19 cellular contexts compared by ENCODE assay signal in the genomic region with DNA sequence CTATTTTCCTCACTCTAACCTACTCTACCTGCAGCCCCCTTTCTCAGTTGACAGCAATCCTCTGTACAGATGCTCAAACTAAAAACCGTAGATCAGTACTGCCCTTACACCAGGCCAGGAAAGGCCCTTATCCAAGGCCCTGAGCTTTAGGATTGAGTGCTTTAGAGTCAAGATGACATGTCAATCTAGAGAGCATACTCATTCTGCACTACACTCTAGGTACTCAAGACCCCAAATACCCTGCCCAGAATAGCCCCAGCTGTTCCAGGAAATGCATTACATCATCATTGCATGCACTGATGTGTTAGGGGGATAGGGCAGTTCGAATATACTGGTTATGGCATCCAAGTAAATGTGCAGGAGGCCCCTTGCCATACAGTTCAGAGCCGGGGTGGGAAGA. TPM values are rescaled to one million over a fixed set of nuclear protein-coding genes. Genes with fewer than 3 reads are reported as not detected.
DNase-seq lines count a peak whose midpoint lies in the region; ATAC-seq and TF ChIP-seq lines count a peak whose summit lies in the region.
"Had no signal": no experiment of that assay in that cellular context is flagged by ENCODE, and none has a peak within 500 bp of the region (broad histone marks: within the 10 kb centered on the region; RNA-seq: fewer than 3 reads in every experiment).

No MANE protein-coding gene starts in this region.

- BruUV-seq in PC-9 (replicated peaks; lab: Mats Ljungman, UMichigan) = no TSS peak

- H3K4me1 ChIP-seq in PC-9 (replicated peaks; ENCODE audit: insufficient read depth) (peaks cover 32% of the 10 kb centered on the region), smooth muscle cell (ENCODE audit: low read depth) (peaks cover 23% of the 10 kb centered on the region)
- peaks cover 12% of the 10 kb centered on the region for H3K4me1 ChIP-seq in CD8-positive, alpha-beta memory T cell (ENCODE audit: insufficient read depth, low read length)

- peaks cover 53% of the 10 kb centered on the region for H3K79me2 ChIP-seq in PC-9 (ENCODE audit: low read depth)
- H3K79me2 ChIP-seq in smooth muscle cell (ENCODE audit: low read depth) = peaks cover 12% of the 10 kb centered on the region

- WGBS in smooth muscle cell (ENCODE audit: low lambda C conversion rate) = 90% methylated on average over 3 of the region's 3 CpGs

- H3K27ac ChIP-seq in PC-9 (0 out of 2 replicates have a peak overlapping the region, but pooled peaks have one; percentile 95), smooth muscle cell (ENCODE audit: low read depth) (peak overlapping the region; percentile 5), RWPE1 (no peak overlapping the region)
- H3K27ac ChIP-seq in CD8-positive, alpha-beta memory T cell (ENCODE audit: low read depth, low read length) = no peak overlapping the region
- H3K27ac ChIP-seq: C4-2B had no signal

- no peak overlapping the region for H3K9ac ChIP-seq in smooth muscle cell (ENCODE audit: low read depth)

- intact Hi-C loops in PC-9 (cut with micrococcal nuclease; ENCODE audit: unreplicated experiment) = loop anchor here (10.0 kb wide), 5 partner anchors 170 to 700 kb away; partner anchors contain the start of genes BBS10, CAPS2 and GLIPR1L1

- ATAC-seq in activated naive CD8-positive, alpha-beta T cell treated with anti-CD3 and anti-CD28 coated beads, Interleukin-2, amount 50 U/mL, for 24 hours = no peak
- ATAC-seq in HG02981 (IDR thresholded peaks at IDR 0.05; ENCODE audit: unreplicated experiment) = no peak
- ATAC-seq: activated CD4-positive, alpha-beta T cell treated with anti-CD3 and anti-CD28 coated beads for 36 hours; left cardiac atrium; Right ventricle myocardium inferior had no signal

- no peaks in the 10 kb centered on the region for H3K9me3 ChIP-seq in PC-9 (ENCODE audit: insufficient read depth, low read depth)
- no peaks in the 10 kb centered on the region for H3K9me3 ChIP-seq in smooth muscle cell (replicated peaks; ENCODE audit: low read depth)
- H3K9me3 ChIP-seq in CD8-positive, alpha-beta memory T cell (ENCODE audit: low read length) = no peaks in the 10 kb centered on the region

- H3K9me2 ChIP-seq in PC-9 (ENCODE audit: insufficient read depth) = no peaks in the 10 kb centered on the region

- CTCF ChIA-PET in PC-9 (lab: Charles Lee) (no interaction called here), RWPE1 (lab: Yijun Ruan, JAX) (interaction anchor here (0.5 to 0.6 kb wide), 2 partner anchors 393 to 528 kb away, joined by 3 read pairs; no protein-coding TSS in a partner anchor)
- CTCF ChIA-PET in CD8-positive, alpha-beta memory T cell (lab: Charles Lee) = no interaction called here

- no peaks in the 10 kb centered on the region for H3K27me3 Mint-ChIP-seq in activated naive CD8-positive, alpha-beta T cell
- peaks cover 3% of the 10 kb centered on the region for H3K27me3 Mint-ChIP-seq in activated naive CD8-positive, alpha-beta T cell treated with anti-CD3 and anti-CD28 coated beads, Interleukin-2, amount 50 U/mL, for 24 hours
- no peaks in the 10 kb centered on the region for H3K27me3 Mint-ChIP-seq in CD8-positive, alpha-beta memory T cell
- H3K27me3 Mint-ChIP-seq: activated CD4-positive, alpha-beta T cell treated with anti-CD3 and anti-CD28 coated beads for 36 hours had no signal

- H3K36me3 ChIP-seq in PC-9 (ENCODE audit: low read depth) (peaks cover 4% of the 10 kb centered on the region), smooth muscle cell (ENCODE audit: low read depth) (no peaks in the 10 kb centered on the region)
- H3K36me3 ChIP-seq in CD8-positive, alpha-beta memory T cell (ENCODE audit: insufficient read depth, low read length) = no peaks in the 10 kb centered on the region

- TF ChIP-seq CTCF in PC-9 (conservative IDR thresholded peaks at IDR 0.05) (no peak), smooth muscle cell (IDR thresholded peaks at IDR 0.05; ENCODE audit: borderline replicate concordance, insufficient read depth, poor library complexity, severe bottlenecking) (no peak), RWPE1 (conservative IDR thresholded peaks at IDR 0.05; ENCODE audit: low read depth) (no peak)

- H3F3A ChIP-seq in PC-9 (ENCODE audit: insufficient read depth, low read depth) = peaks cover 32% of the 10 kb centered on the region; the same call in 1 of the 2 replicates
- peaks cover 30% of the 10 kb centered on the region for H3F3A ChIP-seq in smooth muscle cell (ENCODE audit: low read depth)

- H3K4me3 ChIP-seq in PC-9 (no peak overlapping the region), smooth muscle cell (no peak overlapping the region)
- H3K4me3 ChIP-seq in CD8-positive, alpha-beta memory T cell (ENCODE audit: low read length) = no peak overlapping the region

- H3K4me2 ChIP-seq in PC-9 (peak overlapping the region; percentile 74), smooth muscle cell (no peak overlapping the region)

- H3K4me1 Mint-ChIP-seq in activated naive CD8-positive, alpha-beta T cell (ENCODE audit: low read depth) = peaks cover 47% of the 10 kb centered on the region
- H3K4me1 Mint-ChIP-seq in activated naive CD8-positive, alpha-beta T cell treated with anti-CD3 and anti-CD28 coated beads, Interleukin-2, amount 50 U/mL, for 24 hours = peaks cover 43% of the 10 kb centered on the region
- peaks cover 17 to 34% (median 19%) of the 10 kb centered on the region in 3 donors for H3K4me1 Mint-ChIP-seq in CD8-positive, alpha-beta memory T cell

- H3K27ac Mint-ChIP-seq in activated naive CD8-positive, alpha-beta T cell = peak overlapping the region; percentile 31
- H3K27ac Mint-ChIP-seq in activated naive CD8-positive, alpha-beta T cell treated with anti-CD3 and anti-CD28 coated beads, Interleukin-2, amount 50 U/mL, for 24 hours = no peak overlapping the region
- H3K27ac Mint-ChIP-seq in CD8-positive, alpha-beta memory T cell = peak overlapping the region in 3 of 8 donors; percentile 3 to 37 (median 4)
- H3K27ac Mint-ChIP-seq: memory B cell had no signal

- POLR2A ChIA-PET in PC-9 (lab: Charles Lee; ENCODE audit: unreplicated experiment) (no interaction called here), RWPE1 (lab: Yijun Ruan, JAX; ENCODE audit: low non-redundant PET) (no interaction called here)
- POLR2A ChIA-PET in CD8-positive, alpha-beta memory T cell (lab: Charles Lee) = no interaction called here

- H3K4me3 Mint-ChIP-seq in activated naive CD8-positive, alpha-beta T cell = no peak overlapping the region
- H3K4me3 Mint-ChIP-seq in activated naive CD8-positive, alpha-beta T cell treated with anti-CD3 and anti-CD28 coated beads, Interleukin-2, amount 50 U/mL, for 24 hours = no peak overlapping the region
- no peak overlapping the region for H3K4me3 Mint-ChIP-seq in CD8-positive, alpha-beta memory T cell
- H3K4me3 Mint-ChIP-seq: activated CD4-positive, alpha-beta T cell treated with anti-CD3 and anti-CD28 coated beads for 36 hours; memory B cell had no signal

- H3K9me3 Mint-ChIP-seq in activated naive CD8-positive, alpha-beta T cell (ENCODE audit: low read depth) = no peaks in the 10 kb centered on the region
- H3K9me3 Mint-ChIP-seq in activated naive CD8-positive, alpha-beta T cell treated with anti-CD3 and anti-CD28 coated beads, Interleukin-2, amount 50 U/mL, for 24 hours = no peaks in the 10 kb centered on the region
- H3K9me3 Mint-ChIP-seq in CD8-positive, alpha-beta memory T cell = no peaks in the 10 kb centered on the region
- H3K9me3 Mint-ChIP-seq: memory B cell had no signal

- no peak for TF ChIP-seq POLR2A in erythroblast (IDR thresholded peaks at IDR 0.05; ENCODE audit: low read length)

- no peaks in the 10 kb centered on the region for H3K36me3 Mint-ChIP-seq in activated naive CD8-positive, alpha-beta T cell
- H3K36me3 Mint-ChIP-seq in activated naive CD8-positive, alpha-beta T cell treated with anti-CD3 and anti-CD28 coated beads, Interleukin-2, amount 50 U/mL, for 24 hours (ENCODE audit: low read depth) = peaks cover 10% of the 10 kb centered on the region
- peaks cover 0 to 18% (median 0%) of the 10 kb centered on the region in 3 donors for H3K36me3 Mint-ChIP-seq in CD8-positive, alpha-beta memory T cell
- H3K36me3 Mint-ChIP-seq: memory B cell had no signal

- H2AFZ ChIP-seq in PC-9 (no peak overlapping the region), smooth muscle cell (ENCODE audit: low read depth) (no peak overlapping the region)

- H4K20me1 ChIP-seq in PC-9 (ENCODE audit: insufficient read depth) (peaks cover 5% of the 10 kb centered on the region; the same call in 1 of the 2 replicates), smooth muscle cell (ENCODE audit: low read depth) (peaks cover 13% of the 10 kb centered on the region)

- H3K27me3 ChIP-seq in PC-9 (ENCODE audit: insufficient read depth, low read depth) (no peaks in the 10 kb centered on the region), smooth muscle cell (ENCODE audit: low read depth) (no peaks in the 10 kb centered on the region)
- no peaks in the 10 kb centered on the region for H3K27me3 ChIP-seq in CD8-positive, alpha-beta memory T cell (ENCODE audit: insufficient read depth, low read length, poor library complexity, severe bottlenecking)

- DNase-seq in activated naive CD8-positive, alpha-beta T cell treated with anti-CD3 and anti-CD28 coated beads, Interleukin-2, amount 50 U/mL, for 24 hours = no peak
- no peak for DNase-seq in PC-9
- peak; percentile 21 to 53 for DNase-seq in erythroblast (lab: John Stamatoyannopoulos, UW)
- no peak for DNase-seq in smooth muscle cell (lab: John Stamatoyannopoulos, UW; ENCODE audit: unreplicated experiment)
- DNase-seq in RWPE1 (ENCODE audit: low spot score) = no peak
- no peak for DNase-seq in CD8-positive, alpha-beta memory T cell
- DNase-seq: activated CD4-positive, alpha-beta T cell treated with anti-CD3 and anti-CD28 coated beads for 36 hours; activated effector memory CD4-positive, alpha-beta T cell treated with anti-CD3 and anti-CD28 coated beads, Interleukin-2, amount 50 U/mL, for 16 hours; head of caudate nucleus; left cardiac atrium; NCI-H2081 treated with DMSO at 0.1 percent for 48 hours; NK-92 treated with Interleukin-12 subunit alpha and Interleukin-12 subunit beta, amount 100 ng/mL, for 24 hours; posterior cingulate gyrus; substantia nigra had no signal

RNA-seq across cellular contexts. Expression of gene PHLDA1, which starts 3.5 kb away (rescaled TPM):
- total RNA-seq in PC-9 (2021) (29.1 and 38.3 TPM in 2 replicates), smooth muscle cell (88.6 and 91.3 TPM in 2 replicates)
- 69.7 and 70.2 TPM in 2 replicates for polyA plus RNA-seq in smooth muscle cell
- total RNA-seq in CD8-positive, alpha-beta memory T cell = 10 to 100 TPM; 43.3 to 43.4 TPM
- 2.1 TPM for polyA plus RNA-seq in CD8-positive, alpha-beta memory T cell

RNA-seq across cellular contexts. Expression of gene NAP1L1, which starts 49.4 kb away (rescaled TPM):
- total RNA-seq in PC-9 (2021) = 466 and 587 TPM in 2 replicates
- total RNA-seq in smooth muscle cell = 221 and 282 TPM in 2 replicates
- 110 and 127 TPM in 2 replicates for polyA plus RNA-seq in smooth muscle cell
- 100 to 1,000 TPM; 926 to 964 TPM for total RNA-seq in CD8-positive, alpha-beta memory T cell
- 166 TPM for polyA plus RNA-seq in CD8-positive, alpha-beta memory T cell

Comparison
In these comparisons a context has a peak if more than half of its experiments do, and no peak if none do; other contexts are left out.
1. DNase-seq: peak in erythroblast (2 of 2); none in activated naive CD8-positive, alpha-beta T cell treated with anti-CD3 and anti-CD28 coated beads, Interleukin-2, amount 50 U/mL, for 24 hours (single experiment), PC-9 (0 of 2), smooth muscle cell (single experiment), RWPE1 (single experiment) and CD8-positive, alpha-beta memory T cell (0 of 5).
2. H3K27ac ChIP-seq: peak in PC-9 (single experiment) and smooth muscle cell (single experiment); none in RWPE1 (single experiment) and CD8-positive, alpha-beta memory T cell (single experiment).